ENCODE assay signal across 24 cellular contexts in the genomic region with DNA sequence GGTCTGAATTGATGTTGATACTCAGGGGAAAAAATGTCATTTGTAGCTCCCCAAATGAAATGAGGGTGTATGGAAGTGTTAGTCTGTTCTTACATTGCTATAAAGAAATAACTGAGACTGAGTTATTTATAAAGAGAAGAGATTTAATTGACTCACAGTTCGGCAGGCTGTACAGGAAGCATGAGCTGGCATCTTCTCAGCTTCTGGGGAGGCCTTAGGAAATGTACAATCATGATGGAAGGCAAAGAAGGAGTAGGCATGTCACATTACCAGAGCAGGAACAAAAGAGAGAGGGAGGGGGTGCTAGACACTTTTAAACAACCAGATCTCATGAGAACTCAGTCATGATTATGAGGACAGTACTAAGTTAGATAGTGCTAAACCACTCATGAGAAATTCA.
"Had no signal": no experiment of that assay in that cellular context is flagged by ENCODE, and none has a peak within 500 bp of the region (broad histone marks: within the 10 kb centered on the region; RNA-seq: fewer than 3 reads in every experiment).

No MANE protein-coding gene starts in this region.

- H3K4me3 ChIP-seq: psoas muscle, right lobe of liver, sigmoid colon, stomach, thoracic aorta, thyroid gland, tibial nerve, upper lobe of left lung, vagina had no signal

- H3K36me3 ChIP-seq: neutrophil, right lobe of liver, sigmoid colon, stomach, thoracic aorta, thyroid gland, tibial nerve, upper lobe of left lung, vagina had no signal

- H3K9me3 ChIP-seq: neutrophil, psoas muscle, right lobe of liver, sigmoid colon, stomach, thoracic aorta, thyroid gland, tibial nerve, upper lobe of left lung, vagina had no signal

- H3K27ac ChIP-seq: neutrophil, parathyroid adenoma, psoas muscle, right lobe of liver, sigmoid colon, stomach, thoracic aorta, thyroid gland, tibial nerve, upper lobe of left lung, vagina had no signal

- H3K27me3 ChIP-seq: neutrophil, right lobe of liver, sigmoid colon, stomach, thyroid gland, tibial nerve, upper lobe of left lung, vagina had no signal

- H3K4me1 ChIP-seq: parathyroid adenoma, psoas muscle, right lobe of liver, sigmoid colon, stomach, thyroid gland, tibial nerve, upper lobe of left lung, vagina had no signal

- DNase-seq: nephron progenitor cell; nucleus accumbens; posterior cingulate gyrus; psoas muscle; right cardiac atrium; right lobe of liver; sigmoid colon; small intestine; stimulated activated CD4-positive, alpha-beta T cell treated with anti-CD3 and anti-CD28 coated beads, Interleukin-15, amount 100 ng/mL, for 24 hours; stimulated activated CD4-positive, alpha-beta T cell treated with anti-CD3 and anti-CD28 coated beads, Interleukin-2, amount 100 ng/mL, for 24 hours; stimulated activated CD4-positive, alpha-beta T cell treated with anti-CD3 and anti-CD28 coated beads, Interleukin-2, amount 100 ng/mL, for 48 hours; stimulated activated CD4-positive, alpha-beta T cell treated with anti-CD3 and anti-CD28 coated beads, Interleukin-4, amount 100 ng/mL, for 24 hours; stimulated activated naive B cell treated with anti-CD40 and anti-IgM and Interleukin-4, amounts not matched to agents 10 μg/mL and 1 μg/mL and 100 μg/mL, for 72 hours; stimulated activated naive CD4-positive, alpha-beta T cell treated with Interleukin-2 at 50 U/mL for 16 hours; stomach; thyroid gland; trophoblast cell; upper lobe of left lung had no signal

- FAIRE-seq: small intestine, urothelium cell line had no signal
